ENCODE assay signal across 15 cellular contexts in genomic region chr3:181689546-181689945, GRCh38. TPM values are rescaled to one million over a fixed set of nuclear protein-coding genes. Genes with fewer than 3 reads are reported as not detected.
DNase-seq lines count a peak whose midpoint lies in the region; ATAC-seq and TF ChIP-seq lines count a peak whose summit lies in the region.
"Had no signal": no experiment of that assay in that cellular context is flagged by ENCODE, and none has a peak within 500 bp of the region (broad histone marks: within the 10 kb centered on the region; RNA-seq: fewer than 3 reads in every experiment).

No MANE protein-coding gene starts in this region.

- H3K4me2 ChIP-seq in Karpas-422 (ENCODE audit: low read depth, low read length, poor library complexity, severe bottlenecking) = no peak overlapping the region
- H3K4me2 ChIP-seq: A549 had no signal

- no peaks in the 10 kb centered on the region for H3K9me2 ChIP-seq in Karpas-422 (replicated peaks; ENCODE audit: insufficient read depth, low read length)

- H3K27me3 ChIP-seq in dorsolateral prefrontal cortex = no peaks in the 10 kb centered on the region
- H3K27me3 ChIP-seq in layer of hippocampus (ENCODE audit: control insufficient read depth, insufficient read depth, low read length) = no peaks in the 10 kb centered on the region
- H3K27me3 ChIP-seq in Karpas-422 (ENCODE audit: low read length) = no peaks in the 10 kb centered on the region

- H3K4me1 ChIP-seq in Karpas-422 (ENCODE audit: low read length) = no peaks in the 10 kb centered on the region
- H3K4me1 ChIP-seq: A549 had no signal

- no peaks in the 10 kb centered on the region for H3K9me3 ChIP-seq in Karpas-422 (ENCODE audit: low read length)
- H3K9me3 ChIP-seq: A549 had no signal

- peak overlapping the region in 50 of 59 donors; percentile 1 to 57 (median 22) for H3K4me3 ChIP-seq in dorsolateral prefrontal cortex
- H3K4me3 ChIP-seq in Karpas-422 (ENCODE audit: low read length) = no peak overlapping the region
- H3K4me3 ChIP-seq: A549 had no signal

- ATAC-seq in HG02885 (IDR thresholded peaks at IDR 0.05; ENCODE audit: poor library complexity, unreplicated experiment) = no peak
- ATAC-seq: A549; CD8-positive, alpha-beta T cell; HCT116 had no signal

- intact Hi-C loops in dorsolateral prefrontal cortex (cut with DNase I) = no loop called here

- no peak overlapping the region for H3K9ac ChIP-seq in Karpas-422 (ENCODE audit: low read length)

- H3K36me3 ChIP-seq in Karpas-422 (ENCODE audit: insufficient read depth, low read length) = no peaks in the 10 kb centered on the region

- no peak for TF ChIP-seq CTCF in dorsolateral prefrontal cortex (IDR thresholded peaks at IDR 0.05 in 54 of 56, conservative IDR thresholded peaks at IDR 0.05 in 2 of 56; ENCODE audit: low read depth in 1 of 56, partially characterized antibody in 56 of 56)

- peak overlapping the region; percentile 21 to 100 (median 97) for H3K27ac ChIP-seq in dorsolateral prefrontal cortex
- peak overlapping the region; percentile 76 for H3K27ac ChIP-seq in layer of hippocampus (ENCODE audit: low read depth, low read length)
- peak overlapping the region; percentile 56 for H3K27ac ChIP-seq in substantia nigra (ENCODE audit: low read depth, low read length, poor library complexity, severe bottlenecking)
- H3K27ac ChIP-seq in Karpas-422 (ENCODE audit: low read length) = no peak overlapping the region
- H3K27ac ChIP-seq: A549 had no signal

- DNase-seq in dorsolateral prefrontal cortex = no peak
- peak in 4 of 49 donors; percentile 6 to 13 (median 9) for DNase-seq in substantia nigra (lab: John Stamatoyannopoulos, UW)
- no peak for DNase-seq in Karpas-422
- DNase-seq in GF-D8 (lab: John Stamatoyannopoulos, UW) = no peak
- no peak for DNase-seq in NCI-H2171 treated with DMSO at 0.1 percent for 48 hours (lab: John Stamatoyannopoulos, UW)
- DNase-seq: CD8-positive, alpha-beta T cell; COR-L47; DMS153; DMS79 treated with DMSO at 0.1 percent for 48 hours; EL; GDM1 had no signal

- H2AFZ ChIP-seq in Karpas-422 (ENCODE audit: low read length) = no peak overlapping the region

- H3K79me2 ChIP-seq in Karpas-422 (ENCODE audit: low read length) = no peaks in the 10 kb centered on the region

- no peaks in the 10 kb centered on the region for H4K20me1 ChIP-seq in Karpas-422 (ENCODE audit: insufficient read depth, low read depth, low read length)

RNA-seq across cellular contexts. Expression of gene SOX2, which starts 22.2 kb away (rescaled TPM):
- total RNA-seq in dorsolateral prefrontal cortex = 100 to 1,000 TPM in 10 of 120 experiments, 10 to 100 TPM in 110; 34.2 to 159 (median 72.8) TPM
- 0.51 and 0.63 TPM in 2 replicates for total RNA-seq in Karpas-422 (2014; rRNA removed; shearing (Covaris generic); ENCODE audit: low replicate concordance)
- total RNA-seq: CD8-positive, alpha-beta T cell had no signal

Comparison
In these comparisons a context has a peak if more than half of its experiments do, and no peak if none do; other contexts are left out.
1. RNA of gene SOX2, which starts 22.2 kb away (total RNA-seq): 34.2 to 159 TPM in dorsolateral prefrontal cortex; 0.51 to 0.63 TPM in Karpas-422; every median in the first group is over 10 times any median in the second.